In the genomic region with DNA sequence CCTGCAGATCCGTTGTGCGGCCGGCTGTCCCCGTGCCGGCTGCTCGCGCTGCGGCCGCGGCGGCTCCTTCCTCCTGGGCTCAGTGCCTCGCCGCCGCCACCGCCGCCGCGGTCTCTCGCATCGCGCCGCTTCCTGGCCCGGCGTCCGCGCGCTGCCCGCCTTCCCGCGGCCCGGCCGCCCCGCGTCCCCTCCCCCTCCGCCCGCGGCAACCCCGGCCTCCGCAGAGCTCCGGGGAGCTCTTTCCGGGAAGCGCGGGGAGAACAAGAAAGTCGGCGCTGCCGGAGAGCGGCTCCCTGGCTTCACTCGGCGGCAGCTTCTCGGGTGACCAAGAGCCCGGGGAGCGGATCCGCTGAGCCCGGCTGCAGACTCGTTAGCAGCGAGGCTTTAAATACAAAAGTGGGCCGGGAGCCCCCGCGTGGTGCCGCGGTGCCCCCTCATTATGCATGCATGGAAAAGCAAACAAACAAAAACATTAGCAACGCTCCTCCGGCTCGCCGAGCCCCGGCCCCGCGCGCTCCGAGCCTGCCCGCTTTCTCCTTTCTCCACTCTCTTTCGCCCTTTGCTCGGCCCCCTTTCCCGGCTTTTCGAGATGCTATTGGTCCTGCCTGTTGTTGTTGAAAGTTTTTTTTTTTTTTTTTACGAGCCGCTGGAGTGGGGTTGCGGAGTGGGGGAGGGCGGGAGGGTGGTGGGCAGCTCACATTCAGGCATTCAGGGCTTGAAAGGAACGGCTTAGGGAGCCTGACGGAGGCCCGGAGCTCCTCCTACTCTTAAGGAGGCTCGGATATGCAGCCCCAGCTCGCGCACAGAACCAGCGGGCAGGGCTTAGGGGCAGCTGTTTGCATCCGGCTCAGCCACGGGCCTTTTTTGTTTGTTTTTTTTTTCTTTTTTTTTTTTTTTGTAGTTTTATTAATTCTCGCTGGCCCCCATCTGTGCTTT, we compare ENCODE assay signal across 1 cellular context.
TF ChIP-seq lines count a peak whose summit lies in the region.

A gene with protein sequence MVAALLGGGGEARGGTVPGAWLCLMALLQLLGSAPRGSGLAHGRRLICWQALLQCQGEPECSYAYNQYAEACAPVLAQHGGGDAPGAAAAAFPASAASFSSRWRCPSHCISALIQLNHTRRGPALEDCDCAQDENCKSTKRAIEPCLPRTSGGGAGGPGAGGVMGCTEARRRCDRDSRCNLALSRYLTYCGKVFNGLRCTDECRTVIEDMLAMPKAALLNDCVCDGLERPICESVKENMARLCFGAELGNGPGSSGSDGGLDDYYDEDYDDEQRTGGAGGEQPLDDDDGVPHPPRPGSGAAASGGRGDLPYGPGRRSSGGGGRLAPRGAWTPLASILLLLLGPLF (minus strand): TSS at position 361 of the 936 bp plus-strand sequence. CDS start 727 bp downstream, outside the sequence.

TF ChIP-seq in GM12878, 131 proteins besides CTCF, POLR2A, EP300 and RAD21 (continued from another document):
- peak; percentile 54 for TF ChIP-seq SUZ12 (IDR thresholded peaks at IDR 0.05; ENCODE audit: unreplicated experiment)
TF ChIP-seq in GM12878: peak in this region for 1.
